Comparison of ENCODE assay signal across 8 cellular contexts in the genomic region with DNA sequence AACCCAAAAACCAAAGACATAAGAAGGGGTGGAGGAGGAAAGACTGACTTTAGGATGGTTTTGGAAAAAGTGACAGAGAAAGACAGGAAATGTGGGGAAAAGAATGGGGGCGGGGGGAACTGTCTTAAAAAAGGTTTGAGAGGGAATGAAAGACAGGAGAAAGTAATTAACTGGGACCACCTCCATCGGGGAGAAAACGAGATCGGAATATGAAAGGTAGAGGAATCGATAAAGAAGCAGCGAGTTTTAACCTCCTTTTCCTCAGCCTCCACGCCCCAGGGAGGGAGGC. TPM values are rescaled to one million over a fixed set of nuclear protein-coding genes. Genes with fewer than 3 reads are reported as not detected.
DNase-seq lines count a peak whose midpoint lies in the region; ATAC-seq and TF ChIP-seq lines count a peak whose summit lies in the region.

No MANE protein-coding gene starts in this region.

- H3K36me3 ChIP-seq in stomach = no peaks in the 10 kb centered on the region

- intact Hi-C loops in activated CD8-positive, alpha-beta T cell treated with anti-CD3 and anti-CD28 coated beads for 36 hours (cut with micrococcal nuclease) = no loop called here
- intact Hi-C loops in stomach (cut with DNase I; ENCODE audit: low total_unique reads) = no loop called here

- no peak for TF ChIP-seq EP300 in stomach (IDR thresholded peaks at IDR 0.05)

- peak overlapping the region; percentile 91 for H3K27ac Mint-ChIP-seq in T-helper 2 cell treated with Interferon-gamma antibody and Interleukin-4, amounts not matched to agents 5 μg/mL and 100 μg/mL, for 36 hours
- H3K27ac Mint-ChIP-seq in activated CD8-positive, alpha-beta T cell treated with anti-CD3 and anti-CD28 coated beads for 36 hours = peak overlapping the region; percentile 100

- ATAC-seq in activated CD8-positive, alpha-beta T cell treated with anti-CD3 and anti-CD28 coated beads for 36 hours = peak; percentile 12
- ATAC-seq in HG03097 (IDR thresholded peaks at IDR 0.05; ENCODE audit: low FRiP score, unreplicated experiment) (no peak), GM19035 (IDR thresholded peaks at IDR 0.05; ENCODE audit: unreplicated experiment) (no peak)

- CTCF ChIA-PET in activated CD8-positive, alpha-beta T cell treated with anti-CD3 and anti-CD28 coated beads for 36 hours (lab: Charles Lee) = interaction anchor here (1.4 kb wide), 2 partner anchors 87 to 129 kb away, joined by 3 read pairs; no protein-coding TSS in a partner anchor

- no peak for DNase-seq in T-helper 2 cell treated with Interferon-gamma antibody and Interleukin-4, amounts not matched to agents 5 μg/mL and 100 μg/mL, for 36 hours (ENCODE audit: low spot score)
- no peak for DNase-seq in T-helper 2 cell
- peak; percentile 14 for DNase-seq in activated CD8-positive, alpha-beta T cell treated with anti-CD3 and anti-CD28 coated beads for 36 hours
- DNase-seq in stomach = no peak
- no peak for DNase-seq in iPS-NIHi11 (ENCODE audit: low spot score)

- peak overlapping the region; percentile 93 to 96 (median 95) for H3K27ac ChIP-seq in stomach

- peaks cover 2% of the 10 kb centered on the region for H3K36me3 Mint-ChIP-seq in T-helper 2 cell treated with Interferon-gamma antibody and Interleukin-4, amounts not matched to agents 5 μg/mL and 100 μg/mL, for 36 hours (ENCODE audit: low read depth)
- peaks cover 4% of the 10 kb centered on the region for H3K36me3 Mint-ChIP-seq in activated CD8-positive, alpha-beta T cell treated with anti-CD3 and anti-CD28 coated beads for 36 hours (ENCODE audit: low read depth)

- peak overlapping the region; percentile 90 for H3K4me3 ChIP-seq in iPS-11a (ENCODE audit: low read depth, low read length)
- peak overlapping the region; percentile 71 to 83 (median 75) for H3K4me3 ChIP-seq in stomach

- peaks cover 4 to 43% (median 20%) of the 10 kb centered on the region in 4 donors for H3K4me1 ChIP-seq in stomach

- no peak for TF ChIP-seq POLR2A in stomach (IDR thresholded peaks at IDR 0.05)

- H3K4me3 Mint-ChIP-seq in T-helper 2 cell treated with Interferon-gamma antibody and Interleukin-4, amounts not matched to agents 5 μg/mL and 100 μg/mL, for 36 hours = peak overlapping the region; percentile 91
- H3K4me3 Mint-ChIP-seq in activated CD8-positive, alpha-beta T cell treated with anti-CD3 and anti-CD28 coated beads for 36 hours = peak overlapping the region; percentile 95

- 0 to 2% (median 0%) methylated on average over 7 of the region's 7 CpGs for WGBS in stomach, 5 donors

- POLR2A ChIA-PET in activated CD8-positive, alpha-beta T cell treated with anti-CD3 and anti-CD28 coated beads for 36 hours (lab: Charles Lee) = interaction anchor here (1.1 kb wide), 1 partner anchor 59 kb away, joined by 3 read pairs; no protein-coding TSS in a partner anchor

- no peaks in the 10 kb centered on the region for H3K27me3 ChIP-seq in stomach

- H3K9me3 ChIP-seq in stomach = no peaks in the 10 kb centered on the region

- no peaks in the 10 kb centered on the region for H3K9me3 Mint-ChIP-seq in T-helper 2 cell treated with Interferon-gamma antibody and Interleukin-4, amounts not matched to agents 5 μg/mL and 100 μg/mL, for 36 hours
- no peaks in the 10 kb centered on the region for H3K9me3 Mint-ChIP-seq in activated CD8-positive, alpha-beta T cell treated with anti-CD3 and anti-CD28 coated beads for 36 hours

- peaks cover 8% of the 10 kb centered on the region for H3K27me3 Mint-ChIP-seq in T-helper 2 cell treated with Interferon-gamma antibody and Interleukin-4, amounts not matched to agents 5 μg/mL and 100 μg/mL, for 36 hours (ENCODE audit: low read depth)
- no peaks in the 10 kb centered on the region for H3K27me3 Mint-ChIP-seq in activated CD8-positive, alpha-beta T cell treated with anti-CD3 and anti-CD28 coated beads for 36 hours

- TF ChIP-seq CTCF in activated CD8-positive, alpha-beta T cell treated with anti-CD3 and anti-CD28 coated beads for 36 hours (IDR thresholded peaks at IDR 0.05) = no peak
- TF ChIP-seq CTCF in stomach (IDR thresholded peaks at IDR 0.05) = no peak

- peaks cover 24% of the 10 kb centered on the region for H3K4me1 Mint-ChIP-seq in T-helper 2 cell treated with Interferon-gamma antibody and Interleukin-4, amounts not matched to agents 5 μg/mL and 100 μg/mL, for 36 hours (ENCODE audit: low read depth)
- H3K4me1 Mint-ChIP-seq in activated CD8-positive, alpha-beta T cell treated with anti-CD3 and anti-CD28 coated beads for 36 hours (ENCODE audit: low read depth) = peaks cover 20% of the 10 kb centered on the region

RNA-seq across cellular contexts. Expression of gene MTMR2, which starts 0.5 kb away (rescaled TPM):
- 10 to 100 TPM; 36.5 to 39.7 TPM for total RNA-seq in activated CD8-positive, alpha-beta T cell treated with anti-CD3 and anti-CD28 coated beads for 36 hours
- total RNA-seq in stomach = 100 to 1,000 TPM in 1 of 5 donors, 10 to 100 TPM in 3, 1 to 10 TPM in 1; 4.9 to 201 (median 46.5) TPM
- polyA plus RNA-seq in stomach = 10 to 100 TPM in 2 of 3 donors, 1 to 10 TPM in 1; 8.2 to 19.6 (median 17.6) TPM
